Comparison of ENCODE assay signal across 2 cellular contexts in the genomic region with DNA sequence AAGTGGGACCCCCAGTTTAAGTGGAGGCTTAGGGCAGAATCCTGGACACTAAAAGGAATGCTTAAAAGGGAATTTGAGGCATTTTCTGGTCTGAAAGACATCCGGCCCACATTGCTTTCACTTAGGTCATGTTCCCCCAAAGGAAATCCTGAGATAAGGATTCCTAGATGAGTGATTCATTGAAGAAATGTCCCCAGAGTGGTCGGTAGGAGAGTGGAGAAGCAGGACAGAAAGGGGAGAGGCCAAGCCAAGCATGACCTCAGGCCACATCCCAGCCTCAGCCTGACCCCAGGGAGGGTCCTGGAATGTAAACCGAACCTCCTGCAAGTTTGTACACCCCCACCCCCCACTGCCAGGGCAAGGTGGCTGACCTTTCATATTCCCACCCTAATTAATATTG.
TF ChIP-seq lines count a peak whose summit lies in the region.

No MANE protein-coding gene starts in this region.

TF ChIP-seq in A549, 52 proteins besides CTCF, POLR2A, EP300 and RAD21 (continued from another document):
- TF ChIP-seq, protein P1, sequence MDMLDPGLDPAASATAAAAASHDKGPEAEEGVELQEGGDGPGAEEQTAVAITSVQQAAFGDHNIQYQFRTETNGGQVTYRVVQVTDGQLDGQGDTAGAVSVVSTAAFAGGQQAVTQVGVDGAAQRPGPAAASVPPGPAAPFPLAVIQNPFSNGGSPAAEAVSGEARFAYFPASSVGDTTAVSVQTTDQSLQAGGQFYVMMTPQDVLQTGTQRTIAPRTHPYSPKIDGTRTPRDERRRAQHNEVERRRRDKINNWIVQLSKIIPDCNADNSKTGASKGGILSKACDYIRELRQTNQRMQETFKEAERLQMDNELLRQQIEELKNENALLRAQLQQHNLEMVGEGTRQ (IDR thresholded peaks at IDR 0.05), result no peak
- TF ChIP-seq MAZ (IDR thresholded peaks at IDR 0.05; ENCODE audit: borderline replicate concordance, low read depth, low read length), result no peak
- TF ChIP-seq HMGXB4 (CRISPR knock-in tag; IDR thresholded peaks at IDR 0.05; ENCODE audit: borderline replicate concordance), result no peak
- no peak for TF ChIP-seq NPAS2 (CRISPR knock-in tag; IDR thresholded peaks at IDR 0.05; ENCODE audit: borderline replicate concordance)
- TF ChIP-seq EHMT2 (IDR thresholded peaks at IDR 0.05; ENCODE audit: low read depth), result no peak
- no peak for TF ChIP-seq ZC3H11A (IDR thresholded peaks at IDR 0.05)
- 0 out of 5 replicates have a peak, but pooled peaks of 1 of the 2 experiments have one; percentile 27 for TF ChIP-seq JUN (IDR thresholded peaks at IDR 0.05)
- no peak for TF ChIP-seq MYC (IDR thresholded peaks at IDR 0.05; ENCODE audit: borderline replicate concordance, low read length)
- no peak for TF ChIP-seq SREBF2 (IDR thresholded peaks at IDR 0.05)
- TF ChIP-seq, protein P2, sequence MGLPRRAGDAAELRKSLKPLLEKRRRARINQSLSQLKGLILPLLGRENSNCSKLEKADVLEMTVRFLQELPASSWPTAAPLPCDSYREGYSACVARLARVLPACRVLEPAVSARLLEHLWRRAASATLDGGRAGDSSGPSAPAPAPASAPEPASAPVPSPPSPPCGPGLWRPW (IDR thresholded peaks at IDR 0.05), result no peak
- TF ChIP-seq MAX (IDR thresholded peaks at IDR 0.05), result peak; percentile 47; the same call in 1 of the 2 replicates
- TF ChIP-seq GATA3 (IDR thresholded peaks at IDR 0.05; ENCODE audit: borderline replicate concordance), result peak; percentile 49; the same call in 1 of the 2 replicates
- TF ChIP-seq HOXA7 (CRISPR knock-in tag; IDR thresholded peaks at IDR 0.05), result no peak
- TF ChIP-seq ESRRA (IDR thresholded peaks at IDR 0.05; ENCODE audit: borderline replicate concordance, low read length), result no peak
- TF ChIP-seq, protein P3, sequence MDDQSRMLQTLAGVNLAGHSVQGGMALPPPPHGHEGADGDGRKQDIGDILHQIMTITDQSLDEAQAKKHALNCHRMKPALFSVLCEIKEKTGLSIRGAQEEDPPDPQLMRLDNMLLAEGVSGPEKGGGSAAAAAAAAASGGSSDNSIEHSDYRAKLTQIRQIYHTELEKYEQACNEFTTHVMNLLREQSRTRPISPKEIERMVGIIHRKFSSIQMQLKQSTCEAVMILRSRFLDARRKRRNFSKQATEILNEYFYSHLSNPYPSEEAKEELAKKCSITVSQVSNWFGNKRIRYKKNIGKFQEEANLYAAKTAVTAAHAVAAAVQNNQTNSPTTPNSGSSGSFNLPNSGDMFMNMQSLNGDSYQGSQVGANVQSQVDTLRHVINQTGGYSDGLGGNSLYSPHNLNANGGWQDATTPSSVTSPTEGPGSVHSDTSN (IDR thresholded peaks at IDR 0.05), result no peak
- TF ChIP-seq HEYL (CRISPR knock-in tag; IDR thresholded peaks at IDR 0.05), result no peak
- no peak for TF ChIP-seq PHF8 (IDR thresholded peaks at IDR 0.05; ENCODE audit: borderline replicate concordance, low read depth)

TF ChIP-seq in GM23338, 12 proteins besides CTCF, POLR2A, EP300 and RAD21 (continued from another document):
- TF ChIP-seq POLR2AphosphoS5 (IDR thresholded peaks at IDR 0.05; ENCODE audit: low read depth) (no peak), JUNB (IDR thresholded peaks at IDR 0.05; ENCODE audit: unreplicated experiment) (no peak), ZNF462 (CRISPR knock-in tag; IDR thresholded peaks at IDR 0.05) (no peak), STAT1 (IDR thresholded peaks at IDR 0.05; ENCODE audit: unreplicated experiment) (no peak), EZH2phosphoT487 (IDR thresholded peaks at IDR 0.05; ENCODE audit: unreplicated experiment) (no peak)
- TF ChIP-seq, protein P4, sequence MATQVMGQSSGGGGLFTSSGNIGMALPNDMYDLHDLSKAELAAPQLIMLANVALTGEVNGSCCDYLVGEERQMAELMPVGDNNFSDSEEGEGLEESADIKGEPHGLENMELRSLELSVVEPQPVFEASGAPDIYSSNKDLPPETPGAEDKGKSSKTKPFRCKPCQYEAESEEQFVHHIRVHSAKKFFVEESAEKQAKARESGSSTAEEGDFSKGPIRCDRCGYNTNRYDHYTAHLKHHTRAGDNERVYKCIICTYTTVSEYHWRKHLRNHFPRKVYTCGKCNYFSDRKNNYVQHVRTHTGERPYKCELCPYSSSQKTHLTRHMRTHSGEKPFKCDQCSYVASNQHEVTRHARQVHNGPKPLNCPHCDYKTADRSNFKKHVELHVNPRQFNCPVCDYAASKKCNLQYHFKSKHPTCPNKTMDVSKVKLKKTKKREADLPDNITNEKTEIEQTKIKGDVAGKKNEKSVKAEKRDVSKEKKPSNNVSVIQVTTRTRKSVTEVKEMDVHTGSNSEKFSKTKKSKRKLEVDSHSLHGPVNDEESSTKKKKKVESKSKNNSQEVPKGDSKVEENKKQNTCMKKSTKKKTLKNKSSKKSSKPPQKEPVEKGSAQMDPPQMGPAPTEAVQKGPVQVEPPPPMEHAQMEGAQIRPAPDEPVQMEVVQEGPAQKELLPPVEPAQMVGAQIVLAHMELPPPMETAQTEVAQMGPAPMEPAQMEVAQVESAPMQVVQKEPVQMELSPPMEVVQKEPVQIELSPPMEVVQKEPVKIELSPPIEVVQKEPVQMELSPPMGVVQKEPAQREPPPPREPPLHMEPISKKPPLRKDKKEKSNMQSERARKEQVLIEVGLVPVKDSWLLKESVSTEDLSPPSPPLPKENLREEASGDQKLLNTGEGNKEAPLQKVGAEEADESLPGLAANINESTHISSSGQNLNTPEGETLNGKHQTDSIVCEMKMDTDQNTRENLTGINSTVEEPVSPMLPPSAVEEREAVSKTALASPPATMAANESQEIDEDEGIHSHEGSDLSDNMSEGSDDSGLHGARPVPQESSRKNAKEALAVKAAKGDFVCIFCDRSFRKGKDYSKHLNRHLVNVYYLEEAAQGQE (IDR thresholded peaks at IDR 0.05; ENCODE audit: unreplicated experiment), result no peak
